Comparison of ENCODE assay signal across 16 cellular contexts in genomic region chr10:79387466-79387973, GRCh38. TPM values are rescaled to one million over a fixed set of nuclear protein-coding genes. Genes with fewer than 3 reads are reported as not detected.
A peak's percentile ranks its signal among the peaks of the same experiment; 100 is the strongest.
DNase-seq lines count a peak whose midpoint lies in the region; ATAC-seq and TF ChIP-seq lines count a peak whose summit lies in the region.
"Had no signal": no experiment of that assay in that cellular context is flagged by ENCODE, and none has a peak within 500 bp of the region (broad histone marks: within the 10 kb centered on the region; RNA-seq: fewer than 3 reads in every experiment).

No MANE protein-coding gene starts in this region.

- H3K9me3 ChIP-seq in left ventricle myocardium inferior (replicated peaks) (no peaks in the 10 kb centered on the region), esophagus muscularis mucosa (no peaks in the 10 kb centered on the region)
- H3K9me3 ChIP-seq: ascending aorta, pancreas, SJCRH30 had no signal

- intact Hi-C loops in left ventricle myocardium inferior (cut with micrococcal nuclease), result no loop called here
- intact Hi-C loops in left cardiac atrium (cut with DNase I), result no loop called here
- intact Hi-C loops in esophagus muscularis mucosa (cut with DNase I), result no loop called here
- intact Hi-C loops in posterior vena cava (cut with DNase I), result no loop called here

- H3K27me3 ChIP-seq in left ventricle myocardium inferior (ENCODE audit: low read depth) (no peaks in the 10 kb centered on the region), esophagus muscularis mucosa (no peaks in the 10 kb centered on the region)
- H3K27me3 ChIP-seq: ascending aorta, pancreas, SJCRH30 had no signal

- no peak overlapping the region for H3K4me3 ChIP-seq in left ventricle myocardium inferior
- H3K4me3 ChIP-seq in esophagus muscularis mucosa, result no peak overlapping the region
- H3K4me3 ChIP-seq: ascending aorta, lung, pancreas, PC-9, SJCRH30 had no signal

- 84% methylated on average over 4 of the region's 5 CpGs for WGBS in esophagus muscularis mucosa

- TF ChIP-seq POLR2A in esophagus muscularis mucosa (IDR thresholded peaks at IDR 0.05; ENCODE audit: low read depth), result no peak

- DNase-seq in left ventricle myocardium inferior (peak; percentile 9), left cardiac atrium (no peak), esophagus muscularis mucosa (ENCODE audit: extremely low spot score) (no peak), posterior vena cava (ENCODE audit: low spot score) (peak; percentile 62), foreskin melanocyte (no peak), anterior cingulate cortex (lab: John Stamatoyannopoulos, UW) (no peak), cerebellar cortex (ENCODE audit: low spot score) (no peak), EL (no peak)
- DNase-seq: MM.1S, naive B cell, PC-9 had no signal

- TF ChIP-seq CTCF in left ventricle myocardium inferior (IDR thresholded peaks at IDR 0.05; ENCODE audit: borderline replicate concordance) (no peak), esophagus muscularis mucosa (IDR thresholded peaks at IDR 0.05) (no peak)

- H3K4me1 ChIP-seq in left ventricle myocardium inferior, result peaks cover 56% of the 10 kb centered on the region
- H3K4me1 ChIP-seq in esophagus muscularis mucosa, result peaks cover 32 to 78% (median 49%) of the 10 kb centered on the region in 4 donors
- H3K4me1 ChIP-seq: pancreas had no signal

- TF ChIP-seq EP300 in esophagus muscularis mucosa (IDR thresholded peaks at IDR 0.05), result no peak

- H3K27ac ChIP-seq in left ventricle myocardium inferior (replicated peaks) (peak overlapping the region; percentile 48), esophagus muscularis mucosa (replicated peaks in 1 of 4) (peak overlapping the region; percentile 26 to 91 (median 69))
- H3K27ac ChIP-seq: pancreas, PC-9, SJCRH30 had no signal

- H3K36me3 ChIP-seq in left ventricle myocardium inferior (peaks cover 38% of the 10 kb centered on the region), esophagus muscularis mucosa (peaks cover 0 to 67% (median 55%) of the 10 kb centered on the region in 4 donors)
- H3K36me3 ChIP-seq: pancreas had no signal

- no peak for ATAC-seq in left cardiac atrium
- ATAC-seq: CD8-positive, alpha-beta T cell; pancreas had no signal

RNA-seq across cellular contexts. Expression of gene PPIF, which starts 40.3 kb away (rescaled TPM):
- total RNA-seq in left ventricle myocardium inferior (150 TPM), left cardiac atrium (100 to 1,000 TPM; 110 to 155 TPM), esophagus muscularis mucosa (10 to 100 TPM; 19.5 to 42.2 (median 24.4) TPM), posterior vena cava (10 to 100 TPM; 20.4 to 23.9 TPM)

RNA-seq across cellular contexts. Expression of gene ZCCHC24, which starts 57.9 kb away (rescaled TPM):
- 47.5 TPM for total RNA-seq in left ventricle myocardium inferior
- 10 to 100 TPM; 52.9 to 56.6 TPM for total RNA-seq in left cardiac atrium
- 100 to 1,000 TPM; 100 to 156 (median 120) TPM for total RNA-seq in esophagus muscularis mucosa
- total RNA-seq in posterior vena cava, result 100 to 1,000 TPM; 113 to 125 TPM

Comparison
In these comparisons a context has a peak if more than half of its experiments do, and no peak if none do; other contexts are left out.
1. DNase-seq: peak in left ventricle myocardium inferior (single experiment) and posterior vena cava (single experiment); none in left cardiac atrium (single experiment), esophagus muscularis mucosa (single experiment), foreskin melanocyte (single experiment), anterior cingulate cortex (0 of 58), cerebellar cortex (single experiment) and EL (single experiment).